ENCODE assay signal across 24 cellular contexts in the genomic region with DNA sequence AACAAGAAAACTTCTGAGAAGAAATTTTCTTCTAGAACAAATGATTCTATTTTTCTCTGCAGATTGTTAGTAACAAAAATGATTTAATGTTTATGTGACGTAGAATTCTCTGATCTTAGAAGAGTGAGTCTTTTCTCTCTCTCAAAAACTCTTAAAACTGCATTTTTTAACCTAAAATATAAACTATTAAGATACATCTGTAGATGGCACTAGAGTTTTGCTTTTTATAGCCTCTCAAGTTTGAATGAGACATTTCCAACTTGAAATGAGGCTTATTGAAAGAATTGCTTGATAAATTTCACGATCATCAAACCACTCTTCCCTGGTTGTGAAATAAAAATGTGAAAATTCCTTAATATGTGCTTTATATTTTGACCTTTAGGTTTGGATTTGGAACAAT. TPM values are rescaled to one million over a fixed set of nuclear protein-coding genes. Genes with fewer than 3 reads are reported as not detected.
DNase-seq lines count a peak whose midpoint lies in the region; ATAC-seq, FAIRE-seq and TF ChIP-seq lines count a peak whose summit lies in the region.
"Had no signal": no experiment of that assay in that cellular context is flagged by ENCODE, and none has a peak within 500 bp of the region (broad histone marks: within the 10 kb centered on the region; RNA-seq: fewer than 3 reads in every experiment).

No MANE protein-coding gene starts in this region.

- H3K27ac ChIP-seq in liver (ENCODE audit: low read depth in 1 of 2, low read length in 2 of 2) = no peak overlapping the region
- no peak overlapping the region for H3K27ac ChIP-seq in HepG2 (ENCODE audit: extremely low read length, insufficient read depth, low read length)
- H3K27ac ChIP-seq: esophagus muscularis mucosa, parathyroid adenoma, upper lobe of left lung had no signal

- H3K4me3 Mint-ChIP-seq in activated T-helper 2 cell treated with anti-CD3 and anti-CD28 coated beads, Interferon-gamma antibody, Interleukin-2, Interleukin-4, amounts not matched to agents 10 μg/mL and 5 μg/mL and 100 μg/mL, durations not matched to agents 14 hours and 24 hours and 36 hours (ENCODE audit: low read depth) = no peak overlapping the region
- no peak overlapping the region for H3K4me3 Mint-ChIP-seq in T-cell
- H3K4me3 Mint-ChIP-seq: natural killer cell had no signal

- H3K4me1 Mint-ChIP-seq in activated T-helper 2 cell treated with anti-CD3 and anti-CD28 coated beads, Interferon-gamma antibody, Interleukin-2, Interleukin-4, amounts not matched to agents 10 μg/mL and 5 μg/mL and 100 μg/mL, durations not matched to agents 14 hours and 24 hours and 36 hours (ENCODE audit: low read depth) = peaks cover 18% of the 10 kb centered on the region
- H3K4me1 Mint-ChIP-seq in T-cell = peaks cover 30 to 33% (median 32%) of the 10 kb centered on the region in 3 donors

- no peaks in the 10 kb centered on the region for H4K20me1 ChIP-seq in HepG2 (ENCODE audit: insufficient read depth, low read length)

- intact Hi-C loops in HepG2 (cut with micrococcal nuclease; ENCODE audit: unreplicated experiment) = loop anchor here (10.0 kb wide), 1 partner anchor 335 kb away; no protein-coding TSS in a partner anchor
- intact Hi-C loops in activated T-helper 2 cell treated with anti-CD3 and anti-CD28 coated beads, Interferon-gamma antibody, Interleukin-2, Interleukin-4, amounts not matched to agents 10 μg/mL and 5 μg/mL and 100 μg/mL, durations not matched to agents 14 hours and 24 hours and 36 hours (cut with micrococcal nuclease) = loop anchor here (5.0 kb wide), 1 partner anchor 52 kb away; a partner anchor contains a TSS

- H3K27me3 Mint-ChIP-seq in activated T-helper 2 cell treated with anti-CD3 and anti-CD28 coated beads, Interferon-gamma antibody, Interleukin-2, Interleukin-4, amounts not matched to agents 10 μg/mL and 5 μg/mL and 100 μg/mL, durations not matched to agents 14 hours and 24 hours and 36 hours (ENCODE audit: low read depth) = no peaks in the 10 kb centered on the region
- no peaks in the 10 kb centered on the region for H3K27me3 Mint-ChIP-seq in T-cell

- H3K4me2 ChIP-seq in HepG2 (ENCODE audit: low read depth, low read length) = no peak overlapping the region

- CTCF ChIA-PET in HepG2 (lab: Yijun Ruan, JAX; ENCODE audit: low intra/inter-chr PET ratio, low total read pairs) = interaction anchor here (1.0 kb wide), 1 partner anchor 75 kb away, joined by 3 read pairs; no protein-coding TSS in a partner anchor
- CTCF ChIA-PET in T-cell (lab: Charles Lee) = interaction anchor here (0.7 to 0.8 kb wide), 2 partner anchors 9 to 75 kb away, joined by 3 read pairs; no protein-coding TSS in a partner anchor

- ATAC-seq in HepG2 (no peak), T-cell (replicated peaks in 1 of 4) (no peak)
- ATAC-seq: activated naive CD4-positive, alpha-beta T cell treated with anti-CD3 and anti-CD28 coated beads, Interleukin-2, amount 50 U/mL, for 72 hours; K562; left cardiac atrium; natural killer cell; sciatic nerve had no signal

- in situ Hi-C loops in HepG2 (cut with HindIII; ENCODE audit: extremely low pct_ligation_motif_present, low pct_unique_long_range_greater_than_20kb) = no loop called here

- TF ChIP-seq CTCF in liver (IDR thresholded peaks at IDR 0.05; ENCODE audit: low read depth, low read length, missing input control) = no peak
- TF ChIP-seq CTCF in HepG2 (CRISPR knock-in tag; IDR thresholded peaks at IDR 0.05) = no peak

- no peak overlapping the region for H3K27ac Mint-ChIP-seq in activated T-helper 2 cell treated with anti-CD3 and anti-CD28 coated beads, Interferon-gamma antibody, Interleukin-2, Interleukin-4, amounts not matched to agents 10 μg/mL and 5 μg/mL and 100 μg/mL, durations not matched to agents 14 hours and 24 hours and 36 hours
- no peak overlapping the region for H3K27ac Mint-ChIP-seq in T-cell
- H3K27ac Mint-ChIP-seq: activated naive CD4-positive, alpha-beta T cell treated with anti-CD3 and anti-CD28 coated beads, Interleukin-2, amount 50 U/mL, for 72 hours had no signal

- H3K9me3 Mint-ChIP-seq in activated T-helper 2 cell treated with anti-CD3 and anti-CD28 coated beads, Interferon-gamma antibody, Interleukin-2, Interleukin-4, amounts not matched to agents 10 μg/mL and 5 μg/mL and 100 μg/mL, durations not matched to agents 14 hours and 24 hours and 36 hours = no peaks in the 10 kb centered on the region
- H3K9me3 Mint-ChIP-seq in T-cell = peaks cover 0 to 3% (median 0%) of the 10 kb centered on the region in 3 donors
- H3K9me3 Mint-ChIP-seq: activated naive CD4-positive, alpha-beta T cell treated with anti-CD3 and anti-CD28 coated beads, Interleukin-2, amount 50 U/mL, for 72 hours; natural killer cell had no signal

- TF ChIP-seq EP300 in HepG2 (IDR thresholded peaks at IDR 0.05; ENCODE audit: low read depth in 2 of 2, low read length in 2 of 2) = no peak
- TF ChIP-seq EP300 in HepG2 (CRISPR knock-in tag; IDR thresholded peaks at IDR 0.05; ENCODE audit: borderline replicate concordance) = no peak

- H3K9me3 ChIP-seq in liver (ENCODE audit: control insufficient read depth in 4 of 4, low read length in 3 of 4) (no peaks in the 10 kb centered on the region), HepG2 (ENCODE audit: low read length) (no peaks in the 10 kb centered on the region), adipocyte (ENCODE audit: control insufficient read depth, low read length) (no peaks in the 10 kb centered on the region)
- H3K9me3 ChIP-seq: esophagus muscularis mucosa, upper lobe of left lung had no signal

- TF ChIP-seq RAD21 in liver (IDR thresholded peaks at IDR 0.05) (peak; percentile 58), HepG2 (CRISPR knock-in tag; IDR thresholded peaks at IDR 0.05) (no peak)

- H3K36me3 Mint-ChIP-seq in activated T-helper 2 cell treated with anti-CD3 and anti-CD28 coated beads, Interferon-gamma antibody, Interleukin-2, Interleukin-4, amounts not matched to agents 10 μg/mL and 5 μg/mL and 100 μg/mL, durations not matched to agents 14 hours and 24 hours and 36 hours (ENCODE audit: low read depth) = peaks cover 35% of the 10 kb centered on the region
- H3K36me3 Mint-ChIP-seq in T-cell = peaks cover 37% of the 10 kb centered on the region

- H2AFZ ChIP-seq in HepG2 (ENCODE audit: low read length) = no peak overlapping the region
- H2AFZ ChIP-seq: parathyroid adenoma had no signal

- no peak overlapping the region for H3K9ac ChIP-seq in liver (ENCODE audit: low read depth in 1 of 2, low read length in 2 of 2)
- no peak overlapping the region for H3K9ac ChIP-seq in HepG2 (ENCODE audit: insufficient read depth, low read depth, low read length)
- H3K9ac ChIP-seq in adipocyte (ENCODE audit: low read length) = no peak overlapping the region
- H3K9ac ChIP-seq: parathyroid adenoma had no signal

- peaks cover 0 to 4% (median 0%) of the 10 kb centered on the region in 4 donors for H3K4me1 ChIP-seq in liver (ENCODE audit: control insufficient read depth in 4 of 4, insufficient read depth in 4 of 4, low read length in 3 of 4)
- H3K4me1 ChIP-seq in HepG2 (ENCODE audit: insufficient read depth, low read length) = no peaks in the 10 kb centered on the region
- H3K4me1 ChIP-seq in adipocyte (ENCODE audit: control insufficient read depth, insufficient read depth, low read length) = no peaks in the 10 kb centered on the region
- H3K4me1 ChIP-seq: esophagus muscularis mucosa, parathyroid adenoma had no signal

- DNase-seq in HepG2 (ENCODE audit: low spot score) (no peak), adipocyte (ENCODE audit: low read depth) (peak; percentile 11), inferior parietal cortex (ENCODE audit: extremely low spot score) (peak; percentile 17), DMS 273 treated with DMSO at 0.1 percent for 48 hours (lab: John Stamatoyannopoulos, UW) (no peak), T-cell (no peak)
- no peak for DNase-seq in activated CD4-positive, alpha-beta T cell treated with anti-CD3 and anti-CD28 coated beads for 1 hour
- DNase-seq in activated T-helper 2 cell treated with anti-CD3 and anti-CD28 coated beads, Interferon-gamma antibody, Interleukin-2, Interleukin-4, amounts not matched to agents 10 μg/mL and 5 μg/mL and 100 μg/mL, durations not matched to agents 14 hours and 24 hours and 36 hours (ENCODE audit: low spot score) = no peak
- DNase-seq: activated CD4-positive, CD25-positive, alpha-beta regulatory T cell treated with anti-CD3 and anti-CD28 coated beads, Interleukin-2, amount 50 U/mL, for 72 hours; activated T-cell treated with anti-CD3 and anti-CD28 coated beads, Interleukin-2, amount 50 U/mL, for 48 hours; Calu3; effector memory CD4-positive, alpha-beta T cell; left cardiac atrium; natural killer cell; NCI-H1436 treated with DMSO at 0.1 percent for 48 hours; NCI-H524 treated with DMSO at 0.1 percent for 48 hours; upper lobe of left lung had no signal

- peaks cover 9% of the 10 kb centered on the region for H3K79me2 ChIP-seq in HepG2 (ENCODE audit: insufficient read depth, low read length)

- H3K4me3 ChIP-seq in liver (ENCODE audit: low read depth in 1 of 3, low read length in 3 of 3) (no peak overlapping the region), HepG2 (replicated peaks in 1 of 3; ENCODE audit: insufficient read depth in 1 of 3, low read depth in 2 of 3, low read length in 3 of 3) (no peak overlapping the region), adipocyte (ENCODE audit: low read length) (no peak overlapping the region)
- H3K4me3 ChIP-seq: esophagus muscularis mucosa, K562, upper lobe of left lung had no signal

- H3K36me3 ChIP-seq in liver (ENCODE audit: control insufficient read depth in 4 of 4, insufficient read depth in 3 of 4, low read depth in 1 of 4, low read length in 3 of 4) (peaks cover 0 to 5% (median 2%) of the 10 kb centered on the region in 4 donors), HepG2 (replicated peaks in 1 of 2; ENCODE audit: control insufficient read depth in 1 of 2, insufficient read depth in 2 of 2, low read length in 2 of 2) (peaks cover 3 to 21% of the 10 kb centered on the region in 2 experiments), adipocyte (ENCODE audit: control insufficient read depth, insufficient read depth, low read length, severe bottlenecking) (peaks cover 11% of the 10 kb centered on the region)

- FAIRE-seq in HepG2 (lab: Jason Lieb, UNC) = no peak
- FAIRE-seq: astrocyte, H54, K562 had no signal

- WGBS in liver = 91% methylated on average over 2 of the region's 2 CpGs
- WGBS in HepG2 (ENCODE audit: low lambda C conversion rate) = 98% methylated on average over 2 of the region's 2 CpGs

- POLR2A ChIA-PET in HepG2 (lab: Yijun Ruan, JAX) = no interaction called here
- POLR2A ChIA-PET in T-cell (lab: Charles Lee) = no interaction called here

- no TSS peak for BruUV-seq in HepG2 (replicated peaks; lab: Mats Ljungman, UMichigan)

- no peak for TF ChIP-seq POLR2A in HepG2 (IDR thresholded peaks at IDR 0.05; ENCODE audit: insufficient read depth in 1 of 2, low read depth in 2 of 2, low read length in 2 of 2)

- H3K27me3 ChIP-seq in liver (ENCODE audit: control insufficient read depth in 4 of 4, insufficient read depth in 4 of 4, low read length in 3 of 4) (no peaks in the 10 kb centered on the region), HepG2 (ENCODE audit: control insufficient read depth in 1 of 2, insufficient read depth in 2 of 2, low read length in 2 of 2) (no peaks in the 10 kb centered on the region), adipocyte (replicated peaks; ENCODE audit: control insufficient read depth, insufficient read depth, low read length) (no peaks in the 10 kb centered on the region)
- H3K27me3 ChIP-seq: esophagus muscularis mucosa, upper lobe of left lung had no signal

RNA-seq across cellular contexts. Expression of a gene that starts 53.8 kb away (rescaled TPM):
- total RNA-seq in liver = 10 to 100 TPM; 38.6 to 38.9 TPM
- polyA plus RNA-seq in liver = 10 to 100 TPM in 1 of 2 donors, 1 to 10 TPM in 1; 7.7 to 11.7 TPM
- 70.4 and 96.2 TPM in 2 replicates for total RNA-seq in HepG2 (2016; rRNA removed; fragmentation: Illumina TruSeq; extraction: Trizol)
- total RNA-seq in HepG2 (2016; cell fraction: cytosol; rRNA removed; fragmentation: Illumina TruSeq; extraction: Trizol; ENCODE audit: low read depth) = 12.4 and 15.1 TPM in 2 replicates
- 65.9 and 83.2 TPM in 2 replicates for total RNA-seq in HepG2 (2016; cell fraction: insoluble cytoplasmic fraction; rRNA removed; fragmentation: Illumina TruSeq; extraction: Trizol)
- 28.6 and 32.3 TPM in 2 replicates for total RNA-seq in HepG2 (2016; cell fraction: membrane; rRNA removed; fragmentation: Illumina TruSeq; extraction: Trizol)
- 158 and 181 TPM in 2 replicates for total RNA-seq in HepG2 (2016; cell fraction: nucleus; rRNA removed; fragmentation: Illumina TruSeq; extraction: Trizol)
- 14.9 and 19.8 TPM in 2 replicates for polyA plus RNA-seq in HepG2 (2011; rRNA removed)
- polyA plus RNA-seq in HepG2 (2011; cell fraction: cytosol; rRNA removed) = 8.2 and 12.4 TPM in 2 replicates
- 16.7 and 17.3 TPM in 2 replicates for polyA plus RNA-seq in HepG2 (2011; cell fraction: nucleus; rRNA removed)
- 34.1 and 42.7 TPM in 2 replicates for polyA plus RNA-seq in HepG2 (2012)
- 0.59 and 0.80 TPM in 2 replicates for polyA plus RNA-seq in HepG2 (2016; cell fraction: cytosol; fragmentation: Illumina TruSeq; extraction: Trizol; ENCODE audit: low read depth)
- polyA plus RNA-seq in HepG2 (2016; cell fraction: insoluble cytoplasmic fraction; fragmentation: Illumina TruSeq; extraction: Trizol; ENCODE audit: low read depth) = 38.7 and 39.9 TPM in 2 replicates
- polyA plus RNA-seq in HepG2 (2016; cell fraction: membrane; fragmentation: Illumina TruSeq; extraction: Trizol; ENCODE audit: low read depth) = 2.3 and 2.9 TPM in 2 replicates
- 68.3 and 69.3 TPM in 2 replicates for polyA plus RNA-seq in HepG2 (2016; cell fraction: nucleus; fragmentation: Illumina TruSeq; extraction: Trizol; ENCODE audit: insufficient read depth, low read depth)
- 20.9 and 41.8 TPM in 2 replicates for polyA minus RNA-seq in HepG2 (2011; rRNA and poly(A)+ RNA removed; ENCODE audit: low replicate concordance)
- polyA minus RNA-seq in HepG2 (2011; cell fraction: cytosol; rRNA and poly(A)+ RNA removed) = 57.3 and 65.6 TPM in 2 replicates
- 272 and 293 TPM in 2 replicates for polyA minus RNA-seq in HepG2 (2011; cell fraction: nucleus; rRNA and poly(A)+ RNA removed)
- total RNA-seq in activated T-helper 2 cell treated with anti-CD3 and anti-CD28 coated beads, Interferon-gamma antibody, Interleukin-2, Interleukin-4, amounts not matched to agents 10 μg/mL and 5 μg/mL and 100 μg/mL, durations not matched to agents 14 hours and 24 hours and 36 hours = 44.6 and 44.7 TPM in 2 replicates
- 100 to 1,000 TPM in 1 of 5 donors, 10 to 100 TPM in 4; 78.5 to 110 (median 93.3) TPM for total RNA-seq in T-cell

Comparison
In these comparisons a context has a peak if more than half of its experiments do, and no peak if none do; other contexts are left out.
1. DNase-seq: peak in adipocyte (single experiment) and inferior parietal cortex (single experiment); none in HepG2 (single experiment), activated CD4-positive, alpha-beta T cell treated with anti-CD3 and anti-CD28 coated beads for 1 hour (single experiment), DMS 273 treated with DMSO at 0.1 percent for 48 hours (single experiment), activated T-helper 2 cell treated with anti-CD3 and anti-CD28 coated beads, Interferon-gamma antibody, Interleukin-2, Interleukin-4, amounts not matched to agents 10 μg/mL and 5 μg/mL and 100 μg/mL, durations not matched to agents 14 hours and 24 hours and 36 hours (single experiment) and T-cell (0 of 34).